In the genomic region with DNA sequence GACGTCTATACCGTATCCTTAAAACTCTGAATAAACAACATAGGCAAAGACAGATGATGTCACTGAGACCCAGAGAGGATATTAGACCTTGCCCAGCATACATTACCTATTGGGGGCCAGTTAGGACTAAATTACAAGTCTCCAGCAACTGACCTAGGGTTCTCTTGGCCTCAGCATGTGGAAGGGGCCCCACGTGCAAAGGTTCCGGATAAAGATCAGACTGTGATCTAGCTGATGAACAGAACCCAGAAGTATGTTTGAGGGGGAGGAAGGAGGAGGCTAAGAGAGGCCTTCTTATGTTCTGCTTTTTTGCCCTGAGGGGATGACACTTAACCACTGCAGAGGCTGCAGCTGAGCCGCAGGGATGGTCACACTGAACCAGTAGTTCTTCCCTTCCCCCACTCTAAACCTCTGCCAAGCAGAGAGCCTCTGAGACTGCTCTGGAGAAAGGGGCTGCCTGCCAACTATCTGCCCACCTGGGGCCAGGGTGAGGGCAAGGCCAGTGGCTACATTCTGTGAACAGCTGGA, we compare ENCODE assay signal across 10 cellular contexts. TPM values are rescaled to one million over a fixed set of nuclear protein-coding genes. Genes with fewer than 3 reads are reported as not detected.
DNase-seq lines count a peak whose midpoint lies in the region; ATAC-seq and TF ChIP-seq lines count a peak whose summit lies in the region.
"Had no signal": no experiment of that assay in that cellular context is flagged by ENCODE, and none has a peak within 500 bp of the region (broad histone marks: within the 10 kb centered on the region; RNA-seq: fewer than 3 reads in every experiment).

No MANE protein-coding gene starts in this region.

- H3K27me3 ChIP-seq in neural progenitor cell: no peaks in the 10 kb centered on the region
- no peaks in the 10 kb centered on the region for H3K27me3 ChIP-seq in effector memory CD4-positive, alpha-beta T cell (replicated peaks; ENCODE audit: control insufficient read depth, insufficient read depth, low read length, poor library complexity, severe bottlenecking)
- H3K27me3 ChIP-seq: SJSA1 had no signal

- no peaks in the 10 kb centered on the region for H3K36me3 ChIP-seq in neural progenitor cell
- no peaks in the 10 kb centered on the region for H3K36me3 ChIP-seq in effector memory CD4-positive, alpha-beta T cell (ENCODE audit: control insufficient read depth, insufficient read depth, low read length)

- no peaks in the 10 kb centered on the region for H3K79me2 ChIP-seq in neural progenitor cell (ENCODE audit: low read depth)

- peaks cover 3% of the 10 kb centered on the region for H3K27me3 Mint-ChIP-seq in neural progenitor cell (ENCODE audit: insufficient read depth, low read depth)
- H3K27me3 Mint-ChIP-seq: activated naive CD8-positive, alpha-beta T cell treated with anti-CD3 and anti-CD28 coated beads, Interleukin-2, amount 50 U/mL, for 24 hours had no signal

- no peak overlapping the region for H3K9ac ChIP-seq in neural progenitor cell

- peaks cover 11% of the 10 kb centered on the region for H3K4me1 ChIP-seq in neural progenitor cell
- no peaks in the 10 kb centered on the region for H3K4me1 ChIP-seq in effector memory CD4-positive, alpha-beta T cell (ENCODE audit: control insufficient read depth, insufficient read depth, low read length, poor library complexity, severe bottlenecking)
- H3K4me1 ChIP-seq: SJSA1 had no signal

- no peaks in the 10 kb centered on the region for H3K36me3 Mint-ChIP-seq in neural progenitor cell

- H3K27ac ChIP-seq in neural progenitor cell (no peak overlapping the region), coronary artery (peak overlapping the region in 1 of 2 donors; percentile 13)
- H3K27ac ChIP-seq in effector memory CD4-positive, alpha-beta T cell (ENCODE audit: insufficient read depth, low read length, poor library complexity, severe bottlenecking): no peak overlapping the region
- H3K27ac ChIP-seq: SJSA1 had no signal

- ATAC-seq in HG02981 (IDR thresholded peaks at IDR 0.05; ENCODE audit: unreplicated experiment): no peak
- ATAC-seq: activated naive CD8-positive, alpha-beta T cell treated with anti-CD3 and anti-CD28 coated beads, Interleukin-2, amount 50 U/mL, for 24 hours had no signal

- H3K27ac Mint-ChIP-seq in neural progenitor cell: no peak overlapping the region
- H3K27ac Mint-ChIP-seq: activated naive CD8-positive, alpha-beta T cell treated with anti-CD3 and anti-CD28 coated beads, Interleukin-2, amount 50 U/mL, for 24 hours had no signal

- TF ChIP-seq CTCF in neural progenitor cell (IDR thresholded peaks at IDR 0.05) (no peak), coronary artery (IDR thresholded peaks at IDR 0.05) (no peak)

- H3K9me3 Mint-ChIP-seq in neural progenitor cell: no peaks in the 10 kb centered on the region
- H3K9me3 Mint-ChIP-seq: activated naive CD8-positive, alpha-beta T cell treated with anti-CD3 and anti-CD28 coated beads, Interleukin-2, amount 50 U/mL, for 24 hours had no signal

- intact Hi-C loops in posterior vena cava (cut with DNase I): no loop called here

- no peaks in the 10 kb centered on the region for H3K9me3 ChIP-seq in neural progenitor cell (ENCODE audit: low read depth)
- H3K9me3 ChIP-seq in effector memory CD4-positive, alpha-beta T cell (ENCODE audit: control insufficient read depth, low read length): no peaks in the 10 kb centered on the region

- H3K4me1 Mint-ChIP-seq in neural progenitor cell: peaks cover 20% of the 10 kb centered on the region

- H4K20me1 ChIP-seq in neural progenitor cell (ENCODE audit: low read depth): no peaks in the 10 kb centered on the region

- H2AFZ ChIP-seq in neural progenitor cell (replicated peaks): peak overlapping the region; percentile 76

- H3K4me3 ChIP-seq in neural progenitor cell: no peak overlapping the region
- H3K4me3 ChIP-seq in effector memory CD4-positive, alpha-beta T cell (ENCODE audit: insufficient read depth, low read depth, low read length, poor library complexity, severe bottlenecking): no peak overlapping the region
- no peak overlapping the region for H3K4me3 ChIP-seq in coronary artery
- H3K4me3 ChIP-seq: SJSA1 had no signal

- H3K4me3 Mint-ChIP-seq in neural progenitor cell: peak overlapping the region; percentile 25
- H3K4me3 Mint-ChIP-seq: activated naive CD8-positive, alpha-beta T cell treated with anti-CD3 and anti-CD28 coated beads, Interleukin-2, amount 50 U/mL, for 24 hours had no signal

- peaks cover 18% of the 10 kb centered on the region for H3F3A ChIP-seq in neural progenitor cell (ENCODE audit: low read depth)

- DNase-seq in GDM1 (lab: John Stamatoyannopoulos, UW) (peak; percentile 87), NCI-H2029 treated with DMSO at 0.1 percent for 48 hours (lab: John Stamatoyannopoulos, UW) (peak; percentile 68), amniotic epithelial cell (ENCODE audit: low read depth) (peak; percentile 24), neural progenitor cell (ENCODE audit: low spot score) (peak; percentile 20), posterior vena cava (ENCODE audit: low spot score) (no peak), coronary artery (ENCODE audit: low spot score) (no peak)
- DNase-seq in effector memory CD4-positive, alpha-beta T cell: no peak
- DNase-seq: activated naive CD8-positive, alpha-beta T cell treated with anti-CD3 and anti-CD28 coated beads, Interleukin-2, amount 50 U/mL, for 24 hours had no signal

- H3K4me2 ChIP-seq in neural progenitor cell: peak overlapping the region; percentile 32

RNA-seq across cellular contexts. Expression of a gene that starts 24.0 kb away (rescaled TPM):
- total RNA-seq in neural progenitor cell (ENCODE audit: low replicate concordance) (25.7 and 26.4 TPM in 2 replicates), posterior vena cava (10 to 100 TPM; 78.8 to 88.9 TPM)

Comparison
In these comparisons a context has a peak if more than half of its experiments do, and no peak if none do; other contexts are left out.
1. DNase-seq: peak in GDM1 (single experiment), NCI-H2029 treated with DMSO at 0.1 percent for 48 hours (single experiment), amniotic epithelial cell (single experiment) and neural progenitor cell (single experiment); none in effector memory CD4-positive, alpha-beta T cell (0 of 3), posterior vena cava (single experiment) and coronary artery (single experiment).